ENCODE assay signal across 26 cellular contexts in genomic region chr3:66426135-66426534, GRCh38.
DNase-seq lines count a peak whose midpoint lies in the region; ATAC-seq and TF ChIP-seq lines count a peak whose summit lies in the region.
"Had no signal": no experiment of that assay in that cellular context is flagged by ENCODE, and none has a peak within 500 bp of the region (broad histone marks: within the 10 kb centered on the region; RNA-seq: fewer than 3 reads in every experiment).

No MANE protein-coding gene starts in this region.

- H3K4me1 Mint-ChIP-seq in CD4-positive, CD25-positive, alpha-beta regulatory T cell: peaks cover 24 to 72% (median 60%) of the 10 kb centered on the region in 4 donors
- H3K4me1 Mint-ChIP-seq: activated B cell treated with CpG ODN at 0.5 μM for 24 hours had no signal

- H4K91ac ChIP-seq in IMR-90 (ENCODE audit: insufficient read depth, low read depth, low read length): no peak overlapping the region

- TF ChIP-seq CTCF in IMR-90 (conservative IDR thresholded peaks at IDR 0.05; ENCODE audit: low read depth, low read length) (no peak), gastroesophageal sphincter (IDR thresholded peaks at IDR 0.05) (no peak), gastrocnemius medialis (IDR thresholded peaks at IDR 0.05 in 4 of 5, conservative IDR thresholded peaks at IDR 0.05 in 1 of 5) (no peak), GM10266 (IDR thresholded peaks at IDR 0.05; ENCODE audit: control insufficient read depth, insufficient read depth, low read depth, missing control alignments) (no peak)

- CTCF ChIA-PET in IMR-90 (lab: Yijun Ruan, JAX) (no interaction called here), HEK293T (lab: Yijun Ruan, JAX) (no interaction called here)

- 100% methylated on average over 1 of the region's 1 CpG; no CpG with 5 or more reads in 1 of the 2 experiments for WGBS in IMR-90 (ENCODE audit: extremely low coverage in 2 of 2, insufficient read length in 1 of 2), 2 experiments
- WGBS in gastroesophageal sphincter (ENCODE audit: low coverage in 1 of 2), 2 donors: 60 to 88% methylated on average over 1 of the region's 1 CpG

- H3K23ac ChIP-seq in IMR-90 (ENCODE audit: low read depth, low read length): no peak overlapping the region

- H4K5ac ChIP-seq in IMR-90 (ENCODE audit: low read depth, low read length): no peak overlapping the region

- no peak for TF ChIP-seq EP300 in gastroesophageal sphincter (IDR thresholded peaks at IDR 0.05)

- peaks cover 10 to 17% of the 10 kb centered on the region in 2 experiments for H3K9me3 ChIP-seq in CD4-positive, CD25-positive, alpha-beta regulatory T cell (ENCODE audit: control insufficient read depth in 2 of 2, low read length in 2 of 2)
- H3K9me3 ChIP-seq in IMR-90 (ENCODE audit: control insufficient read depth, insufficient read depth, low read length) (peaks cover 5% of the 10 kb centered on the region; the same call in 1 of the 2 replicates), gastroesophageal sphincter (no peaks in the 10 kb centered on the region), gastrocnemius medialis (no peaks in the 10 kb centered on the region)
- H3K9me3 ChIP-seq: thoracic aorta had no signal

- no peak overlapping the region for H2AFZ ChIP-seq in IMR-90 (replicated peaks; ENCODE audit: low read length, poor library complexity)
- H2AFZ ChIP-seq: PC-9 had no signal

- no peak for TF ChIP-seq RAD21 in IMR-90 (IDR thresholded peaks at IDR 0.05; ENCODE audit: low read length)

- no peak overlapping the region for H3K56ac ChIP-seq in IMR-90 (ENCODE audit: extremely low read depth, insufficient read depth, low read length)

- H3K27me3 Mint-ChIP-seq in CD4-positive, CD25-positive, alpha-beta regulatory T cell: no peaks in the 10 kb centered on the region
- H3K27me3 Mint-ChIP-seq: activated B cell treated with CpG ODN at 0.5 μM for 24 hours; CD4-positive, alpha-beta T cell had no signal

- dilution Hi-C loops in IMR-90 (cut with HindIII; ENCODE audit: low sequenced_read_pairs, unreplicated experiment): no loop called here

- H2AK9ac ChIP-seq in IMR-90 (replicated peaks; ENCODE audit: low read depth, low read length, poor library complexity): no peak overlapping the region

- H3K4me2 ChIP-seq in IMR-90 (ENCODE audit: low read depth, low read length): no peak overlapping the region
- H3K4me2 ChIP-seq: PC-9 had no signal

- H3K36me3 Mint-ChIP-seq in CD4-positive, CD25-positive, alpha-beta regulatory T cell: peaks cover 40% of the 10 kb centered on the region

- no peak overlapping the region for H3K14ac ChIP-seq in IMR-90 (replicated peaks; ENCODE audit: low read depth, low read length)

- no peak overlapping the region for H2BK5ac ChIP-seq in IMR-90 (ENCODE audit: low read depth, low read length, poor library complexity, severe bottlenecking)

- peaks cover 0 to 24% (median 8%) of the 10 kb centered on the region in 7 donors for H3K9me3 Mint-ChIP-seq in CD4-positive, CD25-positive, alpha-beta regulatory T cell

- no peak for DNase-seq in CD4-positive, CD25-positive, alpha-beta regulatory T cell
- no peak for DNase-seq in IMR-90
- no peak for DNase-seq in gastrocnemius medialis
- DNase-seq in HEK293T (ENCODE audit: extremely low spot score): no peak
- DNase-seq in HUDEP-2 (lab: John Stamatoyannopoulos, UW; ENCODE audit: unreplicated experiment in 76 of 76): no peak
- no peak for DNase-seq in GM10266 (ENCODE audit: extremely low spot score)
- DNase-seq: activated B cell treated with CpG ODN at 0.5 μM for 24 hours; activated CD4-positive, alpha-beta T cell treated with anti-CD3 and anti-CD28 coated beads, Interleukin-2, amount 50 U/mL, for 48 hours; activated CD8-positive, alpha-beta memory T cell treated with anti-CD3 and anti-CD28 coated beads, Interleukin-2, amount 50 U/mL, for 48 hours; activated gamma-delta T cell; brain microvascular endothelial cell; CD4-positive, alpha-beta T cell; foreskin melanocyte; NCI-H1048; NCI-H1694 treated with DMSO at 0.1 percent for 48 hours; NCI-H2171; NCI-H524 treated with DMSO at 0.1 percent for 48 hours; NK-92 treated with Interleukin-12 subunit alpha and Interleukin-12 subunit beta, amount 100 ng/mL, for 24 hours; PC-9; SHP77 treated with DMSO at 0.1 percent for 48 hours; SW 1271; T1000 had no signal

- H3K4me3 ChIP-seq in CD4-positive, CD25-positive, alpha-beta regulatory T cell (ENCODE audit: low read depth, low read length): no peak overlapping the region
- H3K4me3 ChIP-seq in IMR-90 (ENCODE audit: insufficient read depth, low read depth, low read length) (no peak overlapping the region), gastroesophageal sphincter (no peak overlapping the region), gastrocnemius medialis (no peak overlapping the region)
- H3K4me3 ChIP-seq: PC-9, thoracic aorta had no signal

- no peak overlapping the region for H3K27ac ChIP-seq in CD4-positive, CD25-positive, alpha-beta regulatory T cell (ENCODE audit: insufficient read depth, low read length, poor library complexity, severe bottlenecking)
- H3K27ac ChIP-seq in IMR-90 (ENCODE audit: insufficient read depth, low read length) (no peak overlapping the region), gastroesophageal sphincter (peak overlapping the region; percentile 69 to 80 (median 74)), gastrocnemius medialis (peak overlapping the region; percentile 77 to 90 (median 82))
- H3K27ac ChIP-seq: brain microvascular endothelial cell, PC-9 had no signal

- H3K9ac ChIP-seq in IMR-90 (ENCODE audit: low read depth, low read length): no peak overlapping the region

- H2AK5ac ChIP-seq in IMR-90 (ENCODE audit: low read depth, low read length): peak overlapping the region; percentile 76; the same call in 1 of the 2 replicates

- in situ Hi-C loops in IMR-90 (cut with MboI; ENCODE audit: low sequenced_read_pairs) (no loop called here), gastrocnemius medialis (cut with MboI; ENCODE audit: low sequenced_read_pairs in 4 of 4) (loop anchor here in 1 of 4 donors (5.0 kb wide), 1 partner anchor 71 kb away; no protein-coding TSS in a partner anchor)

- no peak overlapping the region for H4K8ac ChIP-seq in IMR-90 (ENCODE audit: low read depth in 2 of 2, low read length in 2 of 2)

- H3K9me1 ChIP-seq in IMR-90 (ENCODE audit: insufficient read depth, low read length): peaks cover 24% of the 10 kb centered on the region

- intact Hi-C loops in IMR-90 (cut with micrococcal nuclease): loop anchor here (5.0 kb wide), 1 partner anchor 46 kb away; no protein-coding TSS in a partner anchor
- intact Hi-C loops in gastrocnemius medialis (cut with DNase I; ENCODE audit: low total_unique reads): loop anchor here (2.0 kb wide), 1 partner anchor 59 kb away; no protein-coding TSS in a partner anchor

- H3K79me1 ChIP-seq in IMR-90 (ENCODE audit: low read depth in 1 of 2, low read length in 2 of 2): peaks cover 41 to 70% of the 10 kb centered on the region in 2 experiments

- no TSS peak for BruUV-seq in IMR-90 (replicated peaks; lab: Mats Ljungman, UMichigan)

- H3K27me3 ChIP-seq in CD4-positive, CD25-positive, alpha-beta regulatory T cell (ENCODE audit: control insufficient read depth, insufficient read depth, low read length): no peaks in the 10 kb centered on the region
- H3K27me3 ChIP-seq in IMR-90 (ENCODE audit: control insufficient read depth, insufficient read depth, low read length) (no peaks in the 10 kb centered on the region), gastroesophageal sphincter (no peaks in the 10 kb centered on the region), gastrocnemius medialis (no peaks in the 10 kb centered on the region)
- H3K27me3 ChIP-seq: brain microvascular endothelial cell had no signal

- ATAC-seq in CD4-positive, CD25-positive, alpha-beta regulatory T cell (ENCODE audit: low read depth in 2 of 2): no peak
- ATAC-seq in IMR-90 (ENCODE audit: low read depth) (no peak), gastroesophageal sphincter (no peak), gastrocnemius medialis (no peak)
- ATAC-seq: esophagus mucosa; natural killer cell treated with Interleukin-12 subunit alpha and Interleukin-12 subunit beta and Interleukin-15 and Interleukin-18, amount 100 ng/mL, for 72 hours had no signal

- H3K36me3 ChIP-seq in CD4-positive, CD25-positive, alpha-beta regulatory T cell (ENCODE audit: control insufficient read depth, insufficient read depth, low read length): peaks cover 18% of the 10 kb centered on the region
- H3K36me3 ChIP-seq in IMR-90 (ENCODE audit: control insufficient read depth, insufficient read depth, low read length) (peaks cover 5% of the 10 kb centered on the region; the same call in 1 of the 2 replicates), gastroesophageal sphincter (no peaks in the 10 kb centered on the region), gastrocnemius medialis (no peaks in the 10 kb centered on the region)
- H3K36me3 ChIP-seq: brain microvascular endothelial cell, thoracic aorta had no signal

- no peak overlapping the region for H3K18ac ChIP-seq in IMR-90 (ENCODE audit: low read depth, low read length)

- POLR2A ChIA-PET in IMR-90 (lab: Charles Lee; ENCODE audit: unreplicated experiment) (no interaction called here), HEK293T (lab: Yijun Ruan, JAX) (no interaction called here)

- H3K27ac Mint-ChIP-seq in CD4-positive, CD25-positive, alpha-beta regulatory T cell: peak overlapping the region in 2 of 3 donors; percentile 24 to 32
- H3K27ac Mint-ChIP-seq: activated B cell treated with CpG ODN at 0.5 μM for 24 hours; CD4-positive, alpha-beta T cell; natural killer cell treated with Interleukin-12 subunit alpha and Interleukin-12 subunit beta and Interleukin-15 and Interleukin-18, amount 100 ng/mL, for 72 hours had no signal

- H3K4me3 Mint-ChIP-seq in CD4-positive, CD25-positive, alpha-beta regulatory T cell: peak overlapping the region in 1 of 4 donors; percentile 34
- H3K4me3 Mint-ChIP-seq: activated B cell treated with CpG ODN at 0.5 μM for 24 hours; CD4-positive, alpha-beta T cell; natural killer cell treated with Interleukin-12 subunit alpha and Interleukin-12 subunit beta and Interleukin-15 and Interleukin-18, amount 100 ng/mL, for 72 hours had no signal

- H2BK20ac ChIP-seq in IMR-90 (ENCODE audit: low read depth, low read length): 0 out of 2 replicates have a peak overlapping the region, but pooled peaks have one; percentile 34

- H2BK15ac ChIP-seq in IMR-90 (ENCODE audit: low read depth, low read length): peak overlapping the region; percentile 24; the same call in 1 of the 3 replicates

- H2BK120ac ChIP-seq in IMR-90 (ENCODE audit: low read depth, low read length): no peak overlapping the region

- H3K4me1 ChIP-seq in CD4-positive, CD25-positive, alpha-beta regulatory T cell (ENCODE audit: control insufficient read depth, insufficient read depth, low read length, poor library complexity, severe bottlenecking): no peaks in the 10 kb centered on the region
- peaks cover 27% of the 10 kb centered on the region for H3K4me1 ChIP-seq in IMR-90 (ENCODE audit: control insufficient read depth, insufficient read depth, low read length)
- peaks cover 27 to 85% (median 34%) of the 10 kb centered on the region in 3 donors for H3K4me1 ChIP-seq in gastroesophageal sphincter
- peaks cover 61 to 66% of the 10 kb centered on the region in 2 donors for H3K4me1 ChIP-seq in gastrocnemius medialis

- TF ChIP-seq POLR2A in IMR-90 (IDR thresholded peaks at IDR 0.05; ENCODE audit: low read depth, low read length): no peak
- TF ChIP-seq POLR2A in gastroesophageal sphincter (IDR thresholded peaks at IDR 0.05): no peak
- TF ChIP-seq POLR2A in gastrocnemius medialis (IDR thresholded peaks at IDR 0.05): no peak

- peaks cover 5% of the 10 kb centered on the region for H4K20me1 ChIP-seq in IMR-90 (ENCODE audit: insufficient read depth, low read length)

- no peak overlapping the region for H3K4ac ChIP-seq in IMR-90 (ENCODE audit: low read depth, low read length)

Comparison
In these comparisons a context has a peak if more than half of its experiments do, and no peak if none do; other contexts are left out.
1. H3K27ac ChIP-seq: peak in gastroesophageal sphincter (4 of 4) and gastrocnemius medialis (4 of 4); none in CD4-positive, CD25-positive, alpha-beta regulatory T cell (single experiment) and IMR-90 (single experiment).